Comparison of ENCODE assay signal across 8 cellular contexts in the genomic region with DNA sequence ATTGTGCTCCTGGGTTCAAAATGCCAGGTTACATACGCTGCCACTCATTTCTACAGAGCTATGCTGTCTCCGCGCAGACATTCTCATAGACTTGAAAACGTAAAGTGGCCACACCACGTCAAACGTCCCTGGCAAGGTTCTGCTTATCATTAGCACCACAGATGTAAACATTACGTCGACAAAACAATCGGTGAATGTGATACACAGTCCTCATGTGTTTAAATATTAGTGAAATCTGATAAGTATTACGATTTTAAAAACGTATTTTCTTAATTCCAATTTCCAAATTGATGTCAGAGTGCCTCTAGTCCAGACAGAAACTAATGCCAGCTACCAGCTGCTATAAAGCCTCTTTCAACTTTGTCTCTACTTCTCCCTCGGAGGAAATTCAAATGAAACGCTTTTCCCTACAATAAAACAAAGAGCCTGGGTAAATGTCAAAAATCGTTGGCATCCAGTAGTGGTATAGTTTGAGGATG. TPM values are rescaled to one million over a fixed set of nuclear protein-coding genes. Genes with fewer than 3 reads are reported as not detected.
A peak's percentile ranks its signal among the peaks of the same experiment; 100 is the strongest.
DNase-seq lines count a peak whose midpoint lies in the region; ATAC-seq and TF ChIP-seq lines count a peak whose summit lies in the region.

No MANE protein-coding gene starts in this region.

- TF ChIP-seq CTCF in H9 (conservative IDR thresholded peaks at IDR 0.05) (no peak), esophagus squamous epithelium (IDR thresholded peaks at IDR 0.05) (no peak)

- H3K4me1 ChIP-seq in H9 (ENCODE audit: insufficient read depth, low read length) (peaks cover 5% of the 10 kb centered on the region; the same call in 1 of the 2 replicates), esophagus squamous epithelium (peaks cover 6 to 36% (median 8%) of the 10 kb centered on the region in 3 donors)

- H2BK20ac ChIP-seq in H9 (ENCODE audit: low read depth, low read length, poor library complexity, severe bottlenecking), result no peak overlapping the region

- H3K9me3 Mint-ChIP-seq in H9, result no peaks in the 10 kb centered on the region
- H3K9me3 Mint-ChIP-seq in natural killer cell treated with Interleukin-12 subunit alpha and Interleukin-12 subunit beta and Interleukin-15 and Interleukin-18, amount 100 ng/mL, for 72 hours, result no peaks in the 10 kb centered on the region

- H3K27ac Mint-ChIP-seq in H9, result peak overlapping the region in 1 of 3 experiments; percentile 76; a peak in 1 of 7 replicates
- H3K27ac Mint-ChIP-seq in natural killer cell treated with Interleukin-12 subunit alpha and Interleukin-12 subunit beta and Interleukin-15 and Interleukin-18, amount 100 ng/mL, for 72 hours, result peak overlapping the region; percentile 53 to 86

- WGBS in H9 (ENCODE audit: extremely low coverage, insufficient read length, low lambda C conversion rate), result no CpG with 5 or more reads among the region's 14 CpGs
- WGBS in esophagus squamous epithelium, 2 donors, result 0 to 1% methylated on average over 13 to 14 of the region's 14 CpGs

- peaks cover 42 to 53% of the 10 kb centered on the region in 2 experiments for H3K4me1 Mint-ChIP-seq in H9
- peaks cover 39 to 47% of the 10 kb centered on the region in 2 donors for H3K4me1 Mint-ChIP-seq in natural killer cell treated with Interleukin-12 subunit alpha and Interleukin-12 subunit beta and Interleukin-15 and Interleukin-18, amount 100 ng/mL, for 72 hours (ENCODE audit: low read depth in 2 of 2)

- H3K23ac ChIP-seq in H9 (ENCODE audit: insufficient read length, low read depth, low read length), result no peak overlapping the region

- H3K36me3 ChIP-seq in esophagus squamous epithelium, result no peaks in the 10 kb centered on the region

- H3K4me3 ChIP-seq in esophagus squamous epithelium, result peak overlapping the region; percentile 70 to 98 (median 83)

- H3K18ac ChIP-seq in H9 (ENCODE audit: insufficient read length, low read depth, low read length), result no peak overlapping the region

- peak in 1 of 2 donors; percentile 19 for ATAC-seq in natural killer cell treated with Interleukin-12 subunit alpha and Interleukin-12 subunit beta and Interleukin-15 and Interleukin-18, amount 100 ng/mL, for 72 hours

- H4K5ac ChIP-seq in H9 (ENCODE audit: insufficient read length, low read depth, low read length), result no peak overlapping the region

- H2BK12ac ChIP-seq in H9 (ENCODE audit: insufficient read length, low read depth, low read length), result no peak overlapping the region

- no peak overlapping the region for H3K56ac ChIP-seq in H9 (ENCODE audit: insufficient read length, low read depth, low read length)

- H4K91ac ChIP-seq in H9 (ENCODE audit: insufficient read length, low read depth, low read length), result no peak overlapping the region

- no peak overlapping the region for H4K8ac ChIP-seq in H9 (replicated peaks; ENCODE audit: insufficient read length, low read depth, low read length)

- intact Hi-C loops in esophagus squamous epithelium (cut with DNase I), result loop anchor here (5.0 kb wide), 1 partner anchor 92 kb away; no protein-coding TSS in a partner anchor

- peaks cover 1% of the 10 kb centered on the region; the same call in 1 of the 2 replicates for H3K79me2 ChIP-seq in H9 (ENCODE audit: insufficient read depth, low read length)

- TF ChIP-seq POLR2A in esophagus squamous epithelium (IDR thresholded peaks at IDR 0.05), result peak in 2 of 4 donors; percentile 23 to 25

- DNase-seq in ELR (ENCODE audit: low read depth) (peak; percentile 75), H9 (no peak), NCI-H146 treated with DMSO at 0.1 percent for 48 hours (lab: John Stamatoyannopoulos, UW; ENCODE audit: unreplicated experiment) (peak; percentile 18), esophagus squamous epithelium (lab: John Stamatoyannopoulos, UW) (no peak), NCI-H2196 (lab: John Stamatoyannopoulos, UW; ENCODE audit: unreplicated experiment) (no peak), amygdala (lab: John Stamatoyannopoulos, UW) (no peak)
- peak; percentile 52 for DNase-seq in activated CD4-positive, alpha-beta T cell treated with anti-CD3 and anti-CD28 coated beads for 4 hours
- DNase-seq in natural killer cell treated with Interleukin-12 subunit alpha and Interleukin-12 subunit beta and Interleukin-15 and Interleukin-18, amount 100 ng/mL, for 72 hours (ENCODE audit: low spot score), result peak; percentile 64

- H3K79me1 ChIP-seq in H9 (ENCODE audit: insufficient read depth, low read depth, low read length, poor library complexity, severe bottlenecking), result no peaks in the 10 kb centered on the region

- no peaks in the 10 kb centered on the region for H3K36me3 Mint-ChIP-seq in H9 (ENCODE audit: insufficient read depth in 1 of 3, low read depth in 3 of 3)
- peaks cover 41% of the 10 kb centered on the region for H3K36me3 Mint-ChIP-seq in natural killer cell treated with Interleukin-12 subunit alpha and Interleukin-12 subunit beta and Interleukin-15 and Interleukin-18, amount 100 ng/mL, for 72 hours

- H3K4ac ChIP-seq in H9 (ENCODE audit: low read depth, low read length), result no peak overlapping the region

- peaks cover 23% of the 10 kb centered on the region for H3K27me3 Mint-ChIP-seq in H9 (ENCODE audit: low read depth)
- no peaks in the 10 kb centered on the region for H3K27me3 Mint-ChIP-seq in natural killer cell treated with Interleukin-12 subunit alpha and Interleukin-12 subunit beta and Interleukin-15 and Interleukin-18, amount 100 ng/mL, for 72 hours

- H3K4me2 ChIP-seq in H9 (ENCODE audit: insufficient read depth, insufficient read length, low read length), result peak overlapping the region; percentile 99

- H3K27me3 ChIP-seq in H9 (ENCODE audit: insufficient read depth, low read length), result no peaks in the 10 kb centered on the region
- H3K27me3 ChIP-seq in esophagus squamous epithelium, result no peaks in the 10 kb centered on the region

- no peak overlapping the region for H3K27ac ChIP-seq in H9 (ENCODE audit: insufficient read length, low read depth, low read length)
- H3K27ac ChIP-seq in esophagus squamous epithelium, result peak overlapping the region; percentile 90 to 95 (median 92)

- H3K4me3 Mint-ChIP-seq in H9, result peak overlapping the region; percentile 73 to 93
- peak overlapping the region; percentile 91 for H3K4me3 Mint-ChIP-seq in natural killer cell treated with Interleukin-12 subunit alpha and Interleukin-12 subunit beta and Interleukin-15 and Interleukin-18, amount 100 ng/mL, for 72 hours

- H3T11ph ChIP-seq in H9 (ENCODE audit: low read length), result no peak overlapping the region

- no peak overlapping the region for H2AFZ ChIP-seq in H9 (ENCODE audit: low read length)

- H2BK15ac ChIP-seq in H9 (ENCODE audit: low read depth, low read length), result no peak overlapping the region

- H3K14ac ChIP-seq in H9 (ENCODE audit: insufficient read depth, low read length), result no peak overlapping the region

- H4K20me1 ChIP-seq in H9 (ENCODE audit: control insufficient read depth, insufficient read depth, insufficient read length), result no peaks in the 10 kb centered on the region

- peaks cover 11% of the 10 kb centered on the region for H3K23me2 ChIP-seq in H9 (ENCODE audit: insufficient read length, low read depth, low read length, poor library complexity, severe bottlenecking)

- H3K9me3 ChIP-seq in H9 (ENCODE audit: control insufficient read depth, low read depth, low read length) (no peaks in the 10 kb centered on the region), esophagus squamous epithelium (no peaks in the 10 kb centered on the region)

- H2BK5ac ChIP-seq in H9 (ENCODE audit: insufficient read length, low read length), result no peak overlapping the region

- H2AK5ac ChIP-seq in H9 (ENCODE audit: insufficient read length, low read length), result no peak overlapping the region

- H2BK120ac ChIP-seq in H9 (ENCODE audit: low read depth, low read length, poor library complexity, severe bottlenecking), result no peak overlapping the region

- H3K9ac ChIP-seq in H9 (ENCODE audit: extremely low read depth, insufficient read length, low read length), result peak overlapping the region; percentile 82

RNA-seq across cellular contexts. Expression of a gene that starts 1.1 kb away (rescaled TPM):
- 6.1 and 6.3 TPM in 2 replicates for total RNA-seq in H9 (2021)
- 10 to 100 TPM in 3 of 4 donors, 1 to 10 TPM in 1; 7.9 to 32.2 (median 18.2) TPM for total RNA-seq in esophagus squamous epithelium
- 100 to 1,000 TPM; 162 to 182 TPM for total RNA-seq in natural killer cell treated with Interleukin-12 subunit alpha and Interleukin-12 subunit beta and Interleukin-15 and Interleukin-18, amount 100 ng/mL, for 72 hours

Comparison
In these comparisons a context has a peak if more than half of its experiments do, and no peak if none do; other contexts are left out.
1. DNase-seq: peak in ELR (single experiment), NCI-H146 treated with DMSO at 0.1 percent for 48 hours (single experiment), activated CD4-positive, alpha-beta T cell treated with anti-CD3 and anti-CD28 coated beads for 4 hours (2 of 2) and natural killer cell treated with Interleukin-12 subunit alpha and Interleukin-12 subunit beta and Interleukin-15 and Interleukin-18, amount 100 ng/mL, for 72 hours (single experiment); none in H9 (single experiment), esophagus squamous epithelium (single experiment), NCI-H2196 (single experiment) and amygdala (0 of 56).
2. RNA of a gene that starts 1.1 kb away (total RNA-seq): 162 to 182 TPM in natural killer cell treated with Interleukin-12 subunit alpha and Interleukin-12 subunit beta and Interleukin-15 and Interleukin-18, amount 100 ng/mL, for 72 hours; 7.9 to 32.2 TPM in esophagus squamous epithelium and 6.1 to 6.3 TPM in H9; every median in the first group is over 4 times any median in the second.